9 cellular contexts compared by ENCODE assay signal in genomic region chr11:58097437-58097836, GRCh38.
"Had no signal": no experiment of that assay in that cellular context is flagged by ENCODE, and none has a peak within 500 bp of the region (broad histone marks: within the 10 kb centered on the region; RNA-seq: fewer than 3 reads in every experiment).

No MANE protein-coding gene starts in this region.

- H3K9ac ChIP-seq: GM23248 had no signal

- H3K36me3 ChIP-seq: HAP-1 had no signal

- DNase-seq: GM23248, GOT3, H7, HFFc6, KBM-7 had no signal

- H3K4me1 ChIP-seq: HAP-1 had no signal

- H3K27ac ChIP-seq: GM23248, HL-60 had no signal

- H3K4me3 ChIP-seq: GM23248, HAP-1 had no signal

- ATAC-seq: HCT116, HepG2 had no signal

- H3K9me3 ChIP-seq: HAP-1 had no signal

- H2AFZ ChIP-seq: GM23248 had no signal
